ENCODE assay signal across 8 cellular contexts in genomic region chr1:34163792-34164509, GRCh38. TPM values are rescaled to one million over a fixed set of nuclear protein-coding genes. Genes with fewer than 3 reads are reported as not detected.
A peak's percentile ranks its signal among the peaks of the same experiment; 100 is the strongest.
DNase-seq lines count a peak whose midpoint lies in the region; ATAC-seq and TF ChIP-seq lines count a peak whose summit lies in the region.

No MANE protein-coding gene starts in this region.

- intact Hi-C loops in sciatic nerve (cut with DNase I): loop anchor here (10.0 kb wide), 1 partner anchor 429 kb away; no protein-coding TSS in a partner anchor

- peak overlapping the region; percentile 37; the same call in 1 of the 2 replicates for H3K9ac ChIP-seq in MM.1S (ENCODE audit: low read length)

- peaks cover 16% of the 10 kb centered on the region for H3K4me1 Mint-ChIP-seq in osteocyte (ENCODE audit: unreplicated experiment)

- no peaks in the 10 kb centered on the region for H3K79me2 ChIP-seq in MM.1S (ENCODE audit: low read length)

- peak overlapping the region; percentile 93 for H3K4me2 ChIP-seq in MM.1S (ENCODE audit: low read depth, low read length)

- no peaks in the 10 kb centered on the region for H3K9me3 Mint-ChIP-seq in osteocyte (ENCODE audit: unreplicated experiment)

- H3K4me1 ChIP-seq in MM.1S (ENCODE audit: low read length): no peaks in the 10 kb centered on the region

- peak overlapping the region; percentile 59 for H2AFZ ChIP-seq in MM.1S (ENCODE audit: low read length)

- ATAC-seq in esophagus mucosa (peak; percentile 17), sciatic nerve (no peak)

- H3K27me3 ChIP-seq in MM.1S (replicated peaks; ENCODE audit: insufficient read depth, low read length): peaks cover 70% of the 10 kb centered on the region

- H3K4me3 Mint-ChIP-seq in osteocyte (ENCODE audit: unreplicated experiment): peak overlapping the region; percentile 63

- TF ChIP-seq CTCF in MM.1S (IDR thresholded peaks at IDR 0.05; ENCODE audit: low read length): no peak
- TF ChIP-seq CTCF in osteocyte (IDR thresholded peaks at IDR 0.05): no peak

- peaks cover 50% of the 10 kb centered on the region for H3K27me3 Mint-ChIP-seq in osteocyte (ENCODE audit: unreplicated experiment)

- no peaks in the 10 kb centered on the region for H3K36me3 ChIP-seq in MM.1S (replicated peaks; ENCODE audit: insufficient read depth, low read length)

- H3K9me3 ChIP-seq in MM.1S (replicated peaks; ENCODE audit: insufficient read depth, low read length): no peaks in the 10 kb centered on the region

- H3K27ac Mint-ChIP-seq in osteocyte (ENCODE audit: unreplicated experiment): no peak overlapping the region

- no peak overlapping the region for H3K27ac ChIP-seq in MM.1S (ENCODE audit: low read length)

- H3K36me3 Mint-ChIP-seq in osteocyte (ENCODE audit: unreplicated experiment): no peaks in the 10 kb centered on the region

- no peaks in the 10 kb centered on the region for H4K20me1 ChIP-seq in MM.1S (ENCODE audit: insufficient read depth, low read length)

- DNase-seq in Daoy (ENCODE audit: low read depth) (peak; percentile 35), MM.1S (peak; percentile 6), osteocyte (ENCODE audit: extremely low spot score, unreplicated experiment) (no peak), NCI-H1694 treated with DMSO at 0.1 percent for 48 hours (lab: John Stamatoyannopoulos, UW) (no peak), sciatic nerve (ENCODE audit: low spot score) (no peak), activated gamma-delta T cell treated with Interleukin-2 at 50 U/mL for 16 hours (no peak), hepatic stellate cell (ENCODE audit: low spot score) (no peak)

- no peaks in the 10 kb centered on the region for H3K9me2 ChIP-seq in MM.1S (replicated peaks; ENCODE audit: insufficient read depth, low read length)

- peak overlapping the region; percentile 58 for H3K4me3 ChIP-seq in MM.1S (ENCODE audit: low read length)

- no peaks in the 10 kb centered on the region for H3F3A ChIP-seq in MM.1S (ENCODE audit: insufficient read depth, low read length)

RNA-seq across cellular contexts. Expression of gene CSMD2, which starts 1.1 kb away (rescaled TPM):
- 3.8 and 5.0 TPM in 2 replicates for total RNA-seq in Daoy (2014; rRNA removed; shearing (Covaris generic))
- total RNA-seq in esophagus mucosa (0.08 TPM), osteocyte (not detected in 2 replicates), sciatic nerve (1.5 TPM)

RNA-seq across cellular contexts. Expression of gene C1orf94, which starts 12.8 kb away (rescaled TPM):
- 0.06 TPM in 1 of 2 replicates, not detected in the other for total RNA-seq in Daoy (2014; rRNA removed; shearing (Covaris generic))
- total RNA-seq in esophagus mucosa (not detected), osteocyte (not detected in 2 replicates), sciatic nerve (not detected)

Comparison
In these comparisons a context has a peak if more than half of its experiments do, and no peak if none do; other contexts are left out.
1. DNase-seq: peak in Daoy (single experiment) and MM.1S (single experiment); none in osteocyte (single experiment), NCI-H1694 treated with DMSO at 0.1 percent for 48 hours (single experiment), sciatic nerve (single experiment), activated gamma-delta T cell treated with Interleukin-2 at 50 U/mL for 16 hours (single experiment) and hepatic stellate cell (single experiment).